Comparison of ENCODE assay signal across 21 cellular contexts in genomic region chr11:16816358-16817270, GRCh38.
DNase-seq lines count a peak whose midpoint lies in the region; ATAC-seq and TF ChIP-seq lines count a peak whose summit lies in the region.
"Had no signal": no experiment of that assay in that cellular context is flagged by ENCODE, and none has a peak within 500 bp of the region (broad histone marks: within the 10 kb centered on the region; RNA-seq: fewer than 3 reads in every experiment).

No MANE protein-coding gene starts in this region.

- TF ChIP-seq CTCF in neural cell (IDR thresholded peaks at IDR 0.05; ENCODE audit: poor library complexity, severe bottlenecking): no peak

- H3K27ac ChIP-seq in BLaER1 treated with 17β-estradiol and CSF1 and Interleukin-3, amounts not matched to agents 10 nM and 100 nM: no peak overlapping the region; a peak in 1 of 22 replicates
- peak overlapping the region; percentile 20 for H3K27ac ChIP-seq in caudate nucleus (ENCODE audit: low read depth, low read length)
- peak overlapping the region; percentile 45 for H3K27ac ChIP-seq in neural cell (ENCODE audit: low read length)
- H3K27ac ChIP-seq: GM23248 had no signal

- ATAC-seq in stimulated activated effector memory CD8-positive, alpha-beta T cell treated with anti-CD3 and anti-CD28 coated beads, Interleukin-12 subunit alpha, Interleukin-12 subunit beta, amount 100 ng/mL, for 72 hours: no peak
- ATAC-seq: Panc1 had no signal

- DNase-seq in caudate nucleus (lab: John Stamatoyannopoulos, UW) (no peak), kidney glomerular epithelial cell (lab: John Stamatoyannopoulos, UW) (no peak)
- DNase-seq in stimulated activated effector memory CD8-positive, alpha-beta T cell treated with anti-CD3 and anti-CD28 coated beads, Interleukin-12 subunit alpha, Interleukin-12 subunit beta, amount 100 ng/mL, for 72 hours (ENCODE audit: low spot score in 2 of 2): no peak
- no peak for DNase-seq in activated CD8-positive, alpha-beta memory T cell treated with anti-CD3 and anti-CD28 coated beads for 24 hours
- DNase-seq in activated CD4-positive, alpha-beta T cell treated with anti-CD3 and anti-CD28 coated beads, Interleukin-2, amount 10 ng/mL, durations not matched to agents 7 days and 5 days: no peak
- DNase-seq: 8988T; Calu3; CD8-positive, alpha-beta memory T cell; DMS153; GM23248; HCEC 1CT; IMR-90; NCI-H1105; NCI-H146; NCI-H2029; NCI-H226; NCI-H524; NCI-H774 had no signal

- POLR2A ChIA-PET in activated CD4-positive, alpha-beta T cell treated with anti-CD3 and anti-CD28 coated beads, Interleukin-2, amount 10 ng/mL, durations not matched to agents 7 days and 5 days (lab: Charles Lee): no interaction called here

- peak overlapping the region; percentile 71 for H3K27ac Mint-ChIP-seq in stimulated activated effector memory CD8-positive, alpha-beta T cell treated with anti-CD3 and anti-CD28 coated beads, Interleukin-12 subunit alpha, Interleukin-12 subunit beta, amount 100 ng/mL, for 72 hours
- no peak overlapping the region for H3K27ac Mint-ChIP-seq in activated CD4-positive, alpha-beta T cell treated with anti-CD3 and anti-CD28 coated beads, Interleukin-2, amount 10 ng/mL, durations not matched to agents 7 days and 5 days

- H3K4me1 ChIP-seq in BLaER1 treated with 17β-estradiol and CSF1 and Interleukin-3, amounts not matched to agents 10 nM and 100 nM: peaks cover 0 to 57% (median 18%) of the 10 kb centered on the region in 10 experiments; a peak in 16 of 20 replicates

- H4K20me1 ChIP-seq in BLaER1 treated with 17β-estradiol and CSF1 and Interleukin-3, amounts not matched to agents 10 nM and 100 nM: no peaks in the 10 kb centered on the region
- H4K20me1 ChIP-seq in neural cell (ENCODE audit: insufficient read depth): no peaks in the 10 kb centered on the region

- no peaks in the 10 kb centered on the region for H3K9me2 ChIP-seq in neural cell (ENCODE audit: insufficient read depth, low read length)

- peak overlapping the region in 6 of 11 experiments; percentile 3 to 77 (median 51); a peak in 10 of 22 replicates for H3K4me2 ChIP-seq in BLaER1 treated with 17β-estradiol and CSF1 and Interleukin-3, amounts not matched to agents 10 nM and 100 nM
- H3K4me2 ChIP-seq in neural cell (ENCODE audit: low read length): no peak overlapping the region

- no peaks in the 10 kb centered on the region for H3K9me3 ChIP-seq in BLaER1 treated with 17β-estradiol and CSF1 and Interleukin-3, amounts not matched to agents 10 nM and 100 nM (replicated peaks in 1 of 11)
- H3K9me3 ChIP-seq in neural cell (ENCODE audit: low read length): no peaks in the 10 kb centered on the region

- H3K9ac ChIP-seq in BLaER1 treated with 17β-estradiol and CSF1 and Interleukin-3, amounts not matched to agents 10 nM and 100 nM: no peak overlapping the region
- no peak overlapping the region for H3K9ac ChIP-seq in neural cell (ENCODE audit: low read length)
- H3K9ac ChIP-seq: GM23248 had no signal

- H3K4me3 Mint-ChIP-seq in stimulated activated effector memory CD8-positive, alpha-beta T cell treated with anti-CD3 and anti-CD28 coated beads, Interleukin-12 subunit alpha, Interleukin-12 subunit beta, amount 100 ng/mL, for 72 hours: no peak overlapping the region
- no peak overlapping the region for H3K4me3 Mint-ChIP-seq in activated CD4-positive, alpha-beta T cell treated with anti-CD3 and anti-CD28 coated beads, Interleukin-2, amount 10 ng/mL, durations not matched to agents 7 days and 5 days
- H3K4me3 Mint-ChIP-seq: CD8-positive, alpha-beta memory T cell had no signal

- CTCF ChIA-PET in activated CD4-positive, alpha-beta T cell treated with anti-CD3 and anti-CD28 coated beads, Interleukin-2, amount 10 ng/mL, durations not matched to agents 7 days and 5 days (lab: Charles Lee): interaction anchor here (1.1 to 1.7 kb wide), 3 partner anchors 14 to 32 kb away, joined by 3 to 5 read pairs (median 4); no protein-coding TSS in a partner anchor

- no peaks in the 10 kb centered on the region for H3K36me3 Mint-ChIP-seq in stimulated activated effector memory CD8-positive, alpha-beta T cell treated with anti-CD3 and anti-CD28 coated beads, Interleukin-12 subunit alpha, Interleukin-12 subunit beta, amount 100 ng/mL, for 72 hours
- H3K36me3 Mint-ChIP-seq in activated CD4-positive, alpha-beta T cell treated with anti-CD3 and anti-CD28 coated beads, Interleukin-2, amount 10 ng/mL, durations not matched to agents 7 days and 5 days (ENCODE audit: low read depth): no peaks in the 10 kb centered on the region

- H3K9me3 Mint-ChIP-seq in stimulated activated effector memory CD8-positive, alpha-beta T cell treated with anti-CD3 and anti-CD28 coated beads, Interleukin-12 subunit alpha, Interleukin-12 subunit beta, amount 100 ng/mL, for 72 hours: no peaks in the 10 kb centered on the region
- H3K9me3 Mint-ChIP-seq in activated CD4-positive, alpha-beta T cell treated with anti-CD3 and anti-CD28 coated beads, Interleukin-2, amount 10 ng/mL, durations not matched to agents 7 days and 5 days: no peaks in the 10 kb centered on the region
- H3K9me3 Mint-ChIP-seq: CD8-positive, alpha-beta memory T cell had no signal

- H3K79me2 ChIP-seq in neural cell (replicated peaks; ENCODE audit: insufficient read depth, low read length): no peaks in the 10 kb centered on the region

- H3K36me3 ChIP-seq in BLaER1 treated with 17β-estradiol and CSF1 and Interleukin-3, amounts not matched to agents 10 nM and 100 nM: no peaks in the 10 kb centered on the region
- H3K36me3 ChIP-seq in neural cell (ENCODE audit: insufficient read depth, low read length): peaks cover 11% of the 10 kb centered on the region

- TF ChIP-seq EP300 in neural cell (conservative IDR thresholded peaks at IDR 0.05; ENCODE audit: poor library complexity, severe bottlenecking): no peak

- H3F3A ChIP-seq in neural cell (ENCODE audit: insufficient read depth, low read length, poor library complexity, severe bottlenecking): no peaks in the 10 kb centered on the region

- no peak for TF ChIP-seq RAD21 in neural cell (conservative IDR thresholded peaks at IDR 0.05)

- no peaks in the 10 kb centered on the region for H3K27me3 Mint-ChIP-seq in activated CD4-positive, alpha-beta T cell treated with anti-CD3 and anti-CD28 coated beads, Interleukin-2, amount 10 ng/mL, durations not matched to agents 7 days and 5 days

- no peak overlapping the region for H3K4me3 ChIP-seq in BLaER1 treated with 17β-estradiol and CSF1 and Interleukin-3, amounts not matched to agents 10 nM and 100 nM
- no peak overlapping the region for H3K4me3 ChIP-seq in neural cell (ENCODE audit: low read length)
- H3K4me3 ChIP-seq: GM23248 had no signal

- H3K27me3 ChIP-seq in BLaER1 treated with 17β-estradiol and CSF1 and Interleukin-3, amounts not matched to agents 10 nM and 100 nM: no peaks in the 10 kb centered on the region
- no peaks in the 10 kb centered on the region for H3K27me3 ChIP-seq in neural cell (ENCODE audit: insufficient read depth, low read depth, low read length)

- H3K4me1 Mint-ChIP-seq in stimulated activated effector memory CD8-positive, alpha-beta T cell treated with anti-CD3 and anti-CD28 coated beads, Interleukin-12 subunit alpha, Interleukin-12 subunit beta, amount 100 ng/mL, for 72 hours: peaks cover 9% of the 10 kb centered on the region
- H3K4me1 Mint-ChIP-seq in activated CD4-positive, alpha-beta T cell treated with anti-CD3 and anti-CD28 coated beads, Interleukin-2, amount 10 ng/mL, durations not matched to agents 7 days and 5 days: no peaks in the 10 kb centered on the region

- H2AFZ ChIP-seq in neural cell (ENCODE audit: low read depth, low read length): no peak overlapping the region
- H2AFZ ChIP-seq: GM23248 had no signal

TF ChIP-seq in neural cell, 6 proteins besides CTCF, POLR2A, EP300 and RAD21:
- TF ChIP-seq EZH2 (IDR thresholded peaks at IDR 0.05; ENCODE audit: borderline replicate concordance, insufficient read depth, low read length, poor library complexity, severe bottlenecking) (no peak), REST (IDR thresholded peaks at IDR 0.05; ENCODE audit: borderline replicate concordance) (no peak), SMC3 (conservative IDR thresholded peaks at IDR 0.05; ENCODE audit: poor library complexity) (no peak), TAF1 (IDR thresholded peaks at IDR 0.05; ENCODE audit: low read depth) (no peak), MXI1 (conservative IDR thresholded peaks at IDR 0.05; ENCODE audit: poor library complexity, severe bottlenecking) (no peak), POLR2AphosphoS5 (IDR thresholded peaks at IDR 0.05) (no peak)

Comparison
In these comparisons a context has a peak if more than half of its experiments do, and no peak if none do; other contexts are left out.
1. H3K27ac ChIP-seq: peak in caudate nucleus (single experiment) and neural cell (single experiment); none in BLaER1 treated with 17β-estradiol and CSF1 and Interleukin-3, amounts not matched to agents 10 nM and 100 nM (0 of 11).